ENCODE assay signal across 27 cellular contexts in the genomic region with DNA sequence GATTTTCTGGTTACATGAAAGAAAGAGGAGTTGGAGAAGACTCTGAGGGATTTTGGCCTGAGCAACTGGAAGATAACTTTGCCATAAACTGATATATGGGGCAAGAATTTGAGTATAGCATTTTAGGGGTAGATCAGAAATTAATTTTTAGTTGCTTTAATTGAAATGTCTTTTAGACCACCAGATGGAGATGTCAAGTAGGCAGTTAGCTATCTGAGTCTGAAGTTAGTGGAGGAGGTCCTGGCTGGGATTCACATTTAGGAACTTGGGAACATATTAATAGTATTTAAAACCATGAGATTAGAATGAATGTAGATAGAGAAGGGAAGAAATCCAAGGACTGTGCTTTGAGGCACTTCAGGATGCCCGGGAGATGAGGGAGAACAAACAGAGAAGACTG. TPM values are rescaled to one million over a fixed set of nuclear protein-coding genes. Genes with fewer than 3 reads are reported as not detected.
DNase-seq lines count a peak whose midpoint lies in the region; ATAC-seq and TF ChIP-seq lines count a peak whose summit lies in the region.
"Had no signal": no experiment of that assay in that cellular context is flagged by ENCODE, and none has a peak within 500 bp of the region (broad histone marks: within the 10 kb centered on the region; RNA-seq: fewer than 3 reads in every experiment).

No MANE protein-coding gene starts in this region.

- intact Hi-C loops in PC-3 (cut with micrococcal nuclease), result loop anchor here (10.0 kb wide), 1 partner anchor 262 kb away; the partner anchor contains the start of gene TLCD4
- intact Hi-C loops in body of pancreas (cut with DNase I), result loop anchor here (5.0 kb wide), 1 partner anchor 190 kb away; no protein-coding TSS in a partner anchor

- H3K9me3 ChIP-seq in PC-3 (ENCODE audit: low read length) (no peaks in the 10 kb centered on the region), body of pancreas (no peaks in the 10 kb centered on the region)
- H3K9me3 ChIP-seq: ascending aorta had no signal

- H3F3A ChIP-seq in PC-3 (ENCODE audit: low read length, unreplicated experiment), result peaks cover 6% of the 10 kb centered on the region

- H3K4me2 ChIP-seq in PC-3 (ENCODE audit: low read length), result peak overlapping the region; percentile 83

- H3K36me3 ChIP-seq in PC-3 (ENCODE audit: low read depth, low read length) (no peaks in the 10 kb centered on the region), body of pancreas (replicated peaks in 1 of 2; ENCODE audit: insufficient read depth in 1 of 2, low read depth in 2 of 2) (peaks cover 0 to 1% of the 10 kb centered on the region in 2 donors)
- H3K36me3 ChIP-seq: ascending aorta had no signal

- H3K4me1 ChIP-seq in PC-3 (ENCODE audit: insufficient read depth, low read length) (peaks cover 52% of the 10 kb centered on the region), body of pancreas (peaks cover 18% of the 10 kb centered on the region)
- H3K4me1 ChIP-seq: parathyroid adenoma had no signal

- TF ChIP-seq POLR2A in body of pancreas (IDR thresholded peaks at IDR 0.05), result no peak

- H3K4me3 ChIP-seq in PC-3 (ENCODE audit: low read length) (no peak overlapping the region), retinal pigment epithelial cell (ENCODE audit: low read length) (no peak overlapping the region), body of pancreas (no peak overlapping the region)
- H3K4me3 ChIP-seq: ascending aorta had no signal

- no peaks in the 10 kb centered on the region for H3K79me2 ChIP-seq in PC-3 (ENCODE audit: low read length)
- H3K79me2 ChIP-seq: parathyroid adenoma had no signal

- peak; percentile 38 for DNase-seq in EH (ENCODE audit: low read depth)
- DNase-seq in PC-3, result no peak
- DNase-seq in fibroblast of peridontal ligament (ENCODE audit: extremely low read depth), result peak; percentile 49
- DNase-seq in retinal pigment epithelial cell (ENCODE audit: low read depth), result no peak
- DNase-seq in body of pancreas, result no peak
- DNase-seq in medulla oblongata (ENCODE audit: extremely low spot score), result no peak
- no peak for DNase-seq in activated effector memory CD4-positive, alpha-beta T cell treated with Interleukin-2 at 50 U/mL for 16 hours
- DNase-seq: activated CD4-positive, alpha-beta T cell treated with anti-CD3 and anti-CD28 coated beads, Interleukin-2, amount 50 U/mL, for 1 hour; activated CD8-positive, alpha-beta memory T cell treated with anti-CD3 and anti-CD28 coated beads, Interleukin-2, amount 10 ng/mL, durations not matched to agents 7 days and 5 days; CD4-positive, alpha-beta T cell; DMS 273 treated with DMSO at 0.1 percent for 48 hours; effector CD4-positive, alpha-beta T cell; erythroblast; glutamatergic neuron; natural killer cell; NCI-H1105; NCI-H2029; NCI-H226; right cardiac atrium; stimulated activated CD4-positive, alpha-beta T cell treated with anti-CD3 and anti-CD28 coated beads, Interleukin-4, amount 100 ng/mL, for 24 hours; stimulated activated naive CD4-positive, alpha-beta T cell; T1000 had no signal

- WGBS in body of pancreas, 2 donors, result 32 to 44% methylated on average over 1 of the region's 1 CpG

- no peak overlapping the region for H2AFZ ChIP-seq in PC-3 (ENCODE audit: low read length)
- H2AFZ ChIP-seq: parathyroid adenoma had no signal

- H3K9ac ChIP-seq in PC-3 (ENCODE audit: low read length), result no peak overlapping the region
- H3K9ac ChIP-seq: parathyroid adenoma had no signal

- ATAC-seq in PC-3, result no peak
- no peak for ATAC-seq in body of pancreas
- ATAC-seq: activated CD8-positive, alpha-beta memory T cell treated with anti-CD3 and anti-CD28 coated beads, Interleukin-2, amount 10 ng/mL, durations not matched to agents 7 days and 5 days; natural killer cell; right cardiac atrium; Right ventricle myocardium inferior; WTC11 had no signal

- H3K27me3 ChIP-seq in PC-3 (ENCODE audit: low read length) (no peaks in the 10 kb centered on the region), body of pancreas (no peaks in the 10 kb centered on the region)
- H3K27me3 ChIP-seq: ascending aorta had no signal

- TF ChIP-seq CTCF in PC-3 (conservative IDR thresholded peaks at IDR 0.05; ENCODE audit: low read depth, low read length) (peak; percentile 52), retinal pigment epithelial cell (conservative IDR thresholded peaks at IDR 0.05; ENCODE audit: low read depth, low read length) (peak; percentile 18), body of pancreas (IDR thresholded peaks at IDR 0.05) (no peak)

- POLR2A ChIA-PET in PC-3 (lab: Charles Lee; ENCODE audit: unreplicated experiment), result no interaction called here

- no peaks in the 10 kb centered on the region for H4K20me1 ChIP-seq in PC-3 (ENCODE audit: low read length)

- no TSS peak for BruUV-seq in PC-3 (replicated peaks; lab: Mats Ljungman, UMichigan)

- H3K27ac ChIP-seq in PC-3 (ENCODE audit: low read length) (peak overlapping the region; percentile 97; the same call in 1 of the 2 replicates), body of pancreas (no peak overlapping the region)
- H3K27ac ChIP-seq: parathyroid adenoma had no signal

- CTCF ChIA-PET in PC-3 (lab: Charles Lee), result interaction anchor here (0.6 to 1.6 kb wide), 3 partner anchors 165 to 191 kb away, joined by 3 to 11 read pairs (median 6); no protein-coding TSS in a partner anchor

- no peaks in the 10 kb centered on the region for H3K9me2 ChIP-seq in PC-3 (replicated peaks; ENCODE audit: low read length)

RNA-seq across cellular contexts. Expression of gene SLC44A3, which starts 32.6 kb away (rescaled TPM):
- total RNA-seq in PC-3 (2014; rRNA removed), result 6.3 and 9.2 TPM in 2 replicates
- 10 to 100 TPM; 17.8 to 32.9 TPM for total RNA-seq in body of pancreas
- total RNA-seq: activated CD8-positive, alpha-beta memory T cell treated with anti-CD3 and anti-CD28 coated beads, Interleukin-2, amount 10 ng/mL, durations not matched to agents 7 days and 5 days; activated T-helper 1 cell treated with anti-CD3 and anti-CD28 coated beads, Interleukin-12 subunit alpha, Interleukin-12 subunit beta, Interleukin-2, Interleukin-4 antibody, amounts not matched to agents 30 ng/mL and 10 ng/mL and 1 ng/mL, durations not matched to agents 14 hours and 24 hours and 36 hours; ascending aorta had no signal

Comparison
In these comparisons a context has a peak if more than half of its experiments do, and no peak if none do; other contexts are left out.
1. DNase-seq: peak in EH (single experiment) and fibroblast of peridontal ligament (single experiment); none in PC-3 (single experiment), retinal pigment epithelial cell (single experiment), body of pancreas (0 of 4), medulla oblongata (single experiment) and activated effector memory CD4-positive, alpha-beta T cell treated with Interleukin-2 at 50 U/mL for 16 hours (single experiment).
2. CTCF ChIP-seq: peak in PC-3 (single experiment) and retinal pigment epithelial cell (single experiment); none in body of pancreas (0 of 7).